Comparison of ENCODE assay signal across 8 cellular contexts in the genomic region with DNA sequence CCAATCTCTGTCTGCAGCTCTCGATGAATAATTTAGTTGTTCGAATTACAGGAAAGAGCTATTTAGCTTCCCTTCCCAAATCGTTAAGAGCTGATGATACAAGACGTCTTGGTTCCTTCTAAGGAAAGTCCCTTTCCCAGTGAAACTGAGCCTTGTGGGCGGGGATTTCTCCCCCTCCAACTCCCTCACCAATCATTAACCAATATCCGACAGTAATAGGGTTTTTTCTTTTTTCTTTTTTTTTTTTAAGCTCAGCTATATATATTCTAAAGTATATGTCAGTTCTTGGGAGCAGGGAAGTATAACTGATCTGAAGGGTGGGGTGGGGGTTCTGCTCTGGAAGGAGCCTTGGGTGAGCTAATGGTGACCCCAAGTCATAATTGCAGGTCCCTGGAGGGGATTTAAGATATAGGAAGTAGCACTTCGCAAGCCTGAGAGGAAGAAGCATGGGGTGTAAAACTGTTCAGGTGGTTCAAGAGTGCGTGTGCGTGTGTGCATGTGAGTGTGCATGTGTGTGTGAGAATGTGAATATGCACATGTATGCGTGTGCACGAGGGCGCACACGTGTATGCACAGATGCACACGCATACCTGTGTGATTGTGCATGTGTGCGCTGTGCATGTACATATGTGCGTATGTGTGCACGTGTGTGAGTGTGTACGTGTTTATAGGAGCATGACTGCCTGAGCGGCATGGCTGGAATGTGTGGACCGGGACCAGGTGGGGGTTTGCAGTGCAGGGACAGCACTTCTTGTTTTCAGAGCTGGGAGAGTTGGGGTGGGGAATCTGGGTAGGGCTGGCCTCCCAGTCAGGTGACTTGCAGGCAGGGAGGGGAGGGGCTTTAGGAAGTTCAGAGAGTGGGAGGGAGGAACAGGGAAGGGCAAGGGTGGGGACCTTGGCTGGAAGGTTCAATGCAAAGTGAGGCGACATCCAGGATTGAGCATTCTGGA.
DNase-seq lines count a peak whose midpoint lies in the region; ATAC-seq and TF ChIP-seq lines count a peak whose summit lies in the region.

No MANE protein-coding gene starts in this region.

- no peak for TF ChIP-seq CTCF in fibroblast of pulmonary artery (IDR thresholded peaks at IDR 0.05; ENCODE audit: low read length, missing control alignments)

- ATAC-seq in GM18502 (IDR thresholded peaks at IDR 0.05; ENCODE audit: poor library complexity, unreplicated experiment) (no peak), GM21447 (IDR thresholded peaks at IDR 0.05; ENCODE audit: unreplicated experiment) (no peak)

- DNase-seq in DMS53 (lab: John Stamatoyannopoulos, UW) (peak; percentile 35), DMS53 treated with DMSO at 0.1 percent for 48 hours (lab: John Stamatoyannopoulos, UW; ENCODE audit: unreplicated experiment) (no peak), RPMI8226 (peak; percentile 23), fibroblast of pulmonary artery (ENCODE audit: low read depth) (peak; percentile 48), SIG-M5 (lab: John Stamatoyannopoulos, UW) (no peak)

- H3K4me3 ChIP-seq in fibroblast of pulmonary artery (replicated peaks; ENCODE audit: low read depth, low read length) (no peak overlapping the region), skin epidermis (no peak overlapping the region)

- H3K27ac ChIP-seq in skin epidermis = peak overlapping the region; percentile 48 to 98 (median 90)

Comparison
In these comparisons a context has a peak if more than half of its experiments do, and no peak if none do; other contexts are left out.
1. DNase-seq: peak in DMS53 (single experiment), RPMI8226 (single experiment) and fibroblast of pulmonary artery (single experiment); none in DMS53 treated with DMSO at 0.1 percent for 48 hours (single experiment) and SIG-M5 (single experiment).